11 cellular contexts compared by ENCODE assay signal in genomic region chr12:67457799-67458680, GRCh38.
DNase-seq lines count a peak whose midpoint lies in the region; ATAC-seq and TF ChIP-seq lines count a peak whose summit lies in the region.
"Had no signal": no experiment of that assay in that cellular context is flagged by ENCODE, and none has a peak within 500 bp of the region (broad histone marks: within the 10 kb centered on the region; RNA-seq: fewer than 3 reads in every experiment).

No MANE protein-coding gene starts in this region.

- CTCF ChIA-PET in PC-3 (lab: Charles Lee): no interaction called here

- H4K20me1 ChIP-seq in PC-3 (ENCODE audit: low read length): no peaks in the 10 kb centered on the region

- H3F3A ChIP-seq in PC-3 (ENCODE audit: low read length, unreplicated experiment): no peaks in the 10 kb centered on the region

- H3K4me1 Mint-ChIP-seq in stimulated activated naive B cell treated with anti-CD40 and anti-IgM and Interleukin-4, amounts not matched to agents 10 μg/mL and 1 μg/mL and 100 μg/mL, for 72 hours: peaks cover 7 to 14% of the 10 kb centered on the region in 2 donors

- H3K27me3 ChIP-seq in PC-3 (ENCODE audit: low read length): no peaks in the 10 kb centered on the region
- H3K27me3 ChIP-seq in cardiac muscle cell: no peaks in the 10 kb centered on the region

- H3K9ac ChIP-seq in PC-3 (ENCODE audit: low read length): no peak overlapping the region

- peak overlapping the region in 1 of 2 donors; percentile 8 for H3K4me3 Mint-ChIP-seq in stimulated activated naive B cell treated with anti-CD40 and anti-IgM and Interleukin-4, amounts not matched to agents 10 μg/mL and 1 μg/mL and 100 μg/mL, for 72 hours

- no peak overlapping the region for H3K27ac ChIP-seq in PC-3 (ENCODE audit: low read length)
- H3K27ac ChIP-seq in cardiac muscle cell: no peak overlapping the region

- H3K9me3 Mint-ChIP-seq in stimulated activated naive B cell treated with anti-CD40 and anti-IgM and Interleukin-4, amounts not matched to agents 10 μg/mL and 1 μg/mL and 100 μg/mL, for 72 hours: peaks cover 2 to 4% of the 10 kb centered on the region in 2 donors

- H3K9me2 ChIP-seq in PC-3 (replicated peaks; ENCODE audit: low read length): no peaks in the 10 kb centered on the region

- peaks cover 22% of the 10 kb centered on the region for H3K4me1 ChIP-seq in PC-3 (ENCODE audit: insufficient read depth, low read length)
- H3K4me1 ChIP-seq in cardiac muscle cell (ENCODE audit: low read depth): peaks cover 36% of the 10 kb centered on the region

- BruUV-seq in PC-3 (replicated peaks; lab: Mats Ljungman, UMichigan): no TSS peak

- intact Hi-C loops in PC-3 (cut with micrococcal nuclease): no loop called here

- DNase-seq in PC-3: no peak
- peak in 1 of 2 donors; percentile 49 for DNase-seq in cardiac muscle cell (ENCODE audit: low read depth in 1 of 2, low spot score in 1 of 2)
- DNase-seq in stimulated activated naive B cell treated with anti-CD40 and anti-IgM and Interleukin-4, amounts not matched to agents 10 μg/mL and 1 μg/mL and 100 μg/mL, for 72 hours: peak; percentile 28
- no peak for DNase-seq in COLO829 (ENCODE audit: low spot score)
- no peak for DNase-seq in GDM1 (lab: John Stamatoyannopoulos, UW)
- DNase-seq: activated CD4-positive, alpha-beta T cell treated with anti-CD3 and anti-CD28 coated beads for 4 hours; MM.1S had no signal

- POLR2A ChIA-PET in PC-3 (lab: Charles Lee; ENCODE audit: unreplicated experiment): no interaction called here

- H2AFZ ChIP-seq in PC-3 (ENCODE audit: low read length): no peak overlapping the region; the same call in 1 of the 2 replicates

- H3K79me2 ChIP-seq in PC-3 (ENCODE audit: low read length): no peaks in the 10 kb centered on the region

- H3K4me3 ChIP-seq in PC-3 (ENCODE audit: low read length) (no peak overlapping the region), cardiac muscle cell (no peak overlapping the region)
- H3K4me3 ChIP-seq: coronary artery had no signal

- peaks cover 2% of the 10 kb centered on the region in 2 donors for H3K36me3 Mint-ChIP-seq in stimulated activated naive B cell treated with anti-CD40 and anti-IgM and Interleukin-4, amounts not matched to agents 10 μg/mL and 1 μg/mL and 100 μg/mL, for 72 hours

- no peaks in the 10 kb centered on the region for H3K36me3 ChIP-seq in PC-3 (ENCODE audit: low read depth, low read length)
- H3K36me3 ChIP-seq in cardiac muscle cell: no peaks in the 10 kb centered on the region

- H3K27me3 Mint-ChIP-seq in stimulated activated naive B cell treated with anti-CD40 and anti-IgM and Interleukin-4, amounts not matched to agents 10 μg/mL and 1 μg/mL and 100 μg/mL, for 72 hours: peaks cover 0 to 4% of the 10 kb centered on the region in 2 donors

- no peaks in the 10 kb centered on the region for H3K9me3 ChIP-seq in PC-3 (ENCODE audit: low read length)
- no peaks in the 10 kb centered on the region for H3K9me3 ChIP-seq in cardiac muscle cell (ENCODE audit: low read depth)

- peak; percentile 28; the same call in 1 of the 2 replicates for TF ChIP-seq CTCF in PC-3 (conservative IDR thresholded peaks at IDR 0.05; ENCODE audit: low read depth, low read length)
- peak; percentile 46 for TF ChIP-seq CTCF in cardiac muscle cell (IDR thresholded peaks at IDR 0.05; ENCODE audit: low read depth, low read length)

- H3K27ac Mint-ChIP-seq in stimulated activated naive B cell treated with anti-CD40 and anti-IgM and Interleukin-4, amounts not matched to agents 10 μg/mL and 1 μg/mL and 100 μg/mL, for 72 hours: no peak overlapping the region

- peak; percentile 52 for ATAC-seq in GM21529 (IDR thresholded peaks at IDR 0.05; ENCODE audit: unreplicated experiment)
- ATAC-seq in PC-3: no peak
- ATAC-seq in stimulated activated naive B cell treated with anti-CD40 and anti-IgM and Interleukin-4, amounts not matched to agents 10 μg/mL and 1 μg/mL and 100 μg/mL, for 72 hours (replicated peaks): peak; percentile 89 to 96
- ATAC-seq in GM18861 (IDR thresholded peaks at IDR 0.05; ENCODE audit: unreplicated experiment): no peak
- no peak for ATAC-seq in HG03175 (IDR thresholded peaks at IDR 0.05; ENCODE audit: unreplicated experiment)

- H3K4me2 ChIP-seq in PC-3 (ENCODE audit: low read length): no peak overlapping the region

Comparison
In these comparisons a context has a peak if more than half of its experiments do, and no peak if none do; other contexts are left out.
1. ATAC-seq: peak in GM21529 (single experiment) and stimulated activated naive B cell treated with anti-CD40 and anti-IgM and Interleukin-4, amounts not matched to agents 10 μg/mL and 1 μg/mL and 100 μg/mL, for 72 hours (2 of 2); none in PC-3 (single experiment), GM18861 (single experiment) and HG03175 (single experiment).